Comparison of ENCODE assay signal across 16 cellular contexts in the genomic region with DNA sequence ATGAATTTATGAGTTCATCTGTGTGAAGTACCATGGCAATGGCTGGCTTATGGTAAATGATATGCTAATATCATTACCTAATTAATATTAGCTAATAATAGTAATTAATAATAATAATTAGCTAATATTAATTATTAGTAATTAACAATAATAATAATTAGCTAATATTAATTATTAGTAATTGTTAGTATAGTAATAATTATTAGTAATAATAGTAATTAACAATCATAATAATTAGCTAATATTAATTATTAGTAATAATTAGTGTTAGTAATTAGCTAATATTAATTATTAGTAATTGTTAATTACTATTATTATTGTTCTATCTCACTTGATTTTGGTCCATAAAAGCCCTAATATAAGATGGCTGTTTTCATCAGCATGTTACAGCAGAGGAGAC. TPM values are rescaled to one million over a fixed set of nuclear protein-coding genes. Genes with fewer than 3 reads are reported as not detected.
"Had no signal": no experiment of that assay in that cellular context is flagged by ENCODE, and none has a peak within 500 bp of the region (broad histone marks: within the 10 kb centered on the region; RNA-seq: fewer than 3 reads in every experiment).

No MANE protein-coding gene starts in this region.

- H3K4me3 Mint-ChIP-seq: activated CD4-positive, alpha-beta T cell treated with anti-CD3 and anti-CD28 coated beads, Interleukin-2, amount 10 ng/mL, durations not matched to agents 7 days and 5 days; activated naive CD8-positive, alpha-beta T cell; brain; central memory CD8-positive, alpha-beta T cell; naive thymus-derived CD4-positive, alpha-beta T cell; T-helper 17 cell had no signal

- H3K36me3 Mint-ChIP-seq: activated naive CD8-positive, alpha-beta T cell; brain; naive thymus-derived CD4-positive, alpha-beta T cell had no signal

- H3K27ac ChIP-seq: neutrophil had no signal

- H3K4me1 ChIP-seq: right atrium auricular region had no signal

- H3K9me3 ChIP-seq: neutrophil, right atrium auricular region, tibial nerve had no signal

- H3K36me3 ChIP-seq: neutrophil, right atrium auricular region, tibial nerve had no signal

- H3K4me1 Mint-ChIP-seq: activated CD4-positive, alpha-beta T cell treated with anti-CD3 and anti-CD28 coated beads, Interleukin-2, amount 10 ng/mL, durations not matched to agents 7 days and 5 days; central memory CD8-positive, alpha-beta T cell; naive thymus-derived CD4-positive, alpha-beta T cell; T-helper 17 cell had no signal

- H3K9me3 Mint-ChIP-seq: activated CD4-positive, alpha-beta T cell treated with anti-CD3 and anti-CD28 coated beads, Interleukin-2, amount 10 ng/mL, durations not matched to agents 7 days and 5 days; central memory CD8-positive, alpha-beta T cell; naive thymus-derived CD4-positive, alpha-beta T cell had no signal

- H3K4me3 ChIP-seq: right atrium auricular region, tibial nerve had no signal

- H3K27me3 ChIP-seq: neutrophil, right atrium auricular region, tibial nerve had no signal

- H3K27me3 Mint-ChIP-seq: brain had no signal

- ATAC-seq: left lobe of liver; naive thymus-derived CD4-positive, alpha-beta T cell; T-helper 17 cell had no signal

- H3K27ac Mint-ChIP-seq: activated CD4-positive, alpha-beta T cell treated with anti-CD3 and anti-CD28 coated beads, Interleukin-2, amount 10 ng/mL, durations not matched to agents 7 days and 5 days; activated naive CD8-positive, alpha-beta T cell; naive thymus-derived CD4-positive, alpha-beta T cell; T-helper 17 cell had no signal

- DNase-seq: activated CD4-positive, alpha-beta T cell treated with anti-CD3 and anti-CD28 coated beads, Interleukin-2, amount 10 ng/mL, durations not matched to agents 7 days and 5 days; activated CD4-positive, CD25-positive, alpha-beta regulatory T cell; activated CD8-positive, alpha-beta memory T cell treated with anti-CD3 and anti-CD28 coated beads for 24 hours; activated gamma-delta T cell treated with Interleukin-2 at 50 U/mL for 16 hours; amygdala; naive thymus-derived CD4-positive, alpha-beta T cell; T-helper 17 cell had no signal

RNA-seq across cellular contexts. Expression of a gene that starts 19.8 kb away (rescaled TPM):
- total RNA-seq: dermis microvascular lymphatic vessel endothelial cell, mononuclear cell, T-helper 17 cell had no signal
